ENCODE assay signal across 1 cellular context in the genomic region with DNA sequence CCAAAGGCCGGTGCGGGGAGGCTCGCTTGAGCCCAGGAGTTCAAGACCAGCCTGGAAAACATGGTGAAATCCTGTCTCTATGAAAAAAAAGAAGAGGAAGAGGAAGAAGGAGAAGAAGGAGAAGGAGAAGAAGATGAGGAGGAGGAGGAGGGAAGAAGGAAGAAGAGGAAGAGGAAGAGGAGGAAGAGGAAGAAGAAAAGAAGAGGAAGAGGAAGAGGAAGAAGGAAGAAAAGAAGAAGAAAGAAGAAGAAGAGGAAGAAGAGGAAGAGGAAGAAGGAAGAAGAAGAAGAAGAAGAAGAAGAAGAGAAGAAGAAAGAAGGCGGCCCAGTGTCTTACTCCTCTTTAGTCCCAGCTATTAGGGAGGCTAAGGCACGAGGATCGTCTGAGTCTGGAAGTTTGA.
TF ChIP-seq lines count a peak whose summit lies in the region.

No MANE protein-coding gene starts in this region.

TF ChIP-seq in GM23338, 12 proteins besides CTCF, POLR2A, EP300 and RAD21:
- TF ChIP-seq POLR2AphosphoS5 (IDR thresholded peaks at IDR 0.05; ENCODE audit: low read depth) (no peak), EZH2phosphoT487 (IDR thresholded peaks at IDR 0.05; ENCODE audit: unreplicated experiment) (no peak), CREB1 (CRISPR knock-in tag; IDR thresholded peaks at IDR 0.05; ENCODE audit: low read depth) (no peak), JUNB (IDR thresholded peaks at IDR 0.05; ENCODE audit: unreplicated experiment) (no peak), STAT1 (IDR thresholded peaks at IDR 0.05; ENCODE audit: unreplicated experiment) (no peak), EZH2 (IDR thresholded peaks at IDR 0.05; ENCODE audit: low read depth, unreplicated experiment) (no peak), ZNF114 (CRISPR knock-in tag; IDR thresholded peaks at IDR 0.05) (no peak), NANOG (IDR thresholded peaks at IDR 0.05; ENCODE audit: borderline replicate concordance) (no peak), ZNF331 (CRISPR knock-in tag; IDR thresholded peaks at IDR 0.05; ENCODE audit: low read depth) (no peak)
- TF ChIP-seq, protein P1, sequence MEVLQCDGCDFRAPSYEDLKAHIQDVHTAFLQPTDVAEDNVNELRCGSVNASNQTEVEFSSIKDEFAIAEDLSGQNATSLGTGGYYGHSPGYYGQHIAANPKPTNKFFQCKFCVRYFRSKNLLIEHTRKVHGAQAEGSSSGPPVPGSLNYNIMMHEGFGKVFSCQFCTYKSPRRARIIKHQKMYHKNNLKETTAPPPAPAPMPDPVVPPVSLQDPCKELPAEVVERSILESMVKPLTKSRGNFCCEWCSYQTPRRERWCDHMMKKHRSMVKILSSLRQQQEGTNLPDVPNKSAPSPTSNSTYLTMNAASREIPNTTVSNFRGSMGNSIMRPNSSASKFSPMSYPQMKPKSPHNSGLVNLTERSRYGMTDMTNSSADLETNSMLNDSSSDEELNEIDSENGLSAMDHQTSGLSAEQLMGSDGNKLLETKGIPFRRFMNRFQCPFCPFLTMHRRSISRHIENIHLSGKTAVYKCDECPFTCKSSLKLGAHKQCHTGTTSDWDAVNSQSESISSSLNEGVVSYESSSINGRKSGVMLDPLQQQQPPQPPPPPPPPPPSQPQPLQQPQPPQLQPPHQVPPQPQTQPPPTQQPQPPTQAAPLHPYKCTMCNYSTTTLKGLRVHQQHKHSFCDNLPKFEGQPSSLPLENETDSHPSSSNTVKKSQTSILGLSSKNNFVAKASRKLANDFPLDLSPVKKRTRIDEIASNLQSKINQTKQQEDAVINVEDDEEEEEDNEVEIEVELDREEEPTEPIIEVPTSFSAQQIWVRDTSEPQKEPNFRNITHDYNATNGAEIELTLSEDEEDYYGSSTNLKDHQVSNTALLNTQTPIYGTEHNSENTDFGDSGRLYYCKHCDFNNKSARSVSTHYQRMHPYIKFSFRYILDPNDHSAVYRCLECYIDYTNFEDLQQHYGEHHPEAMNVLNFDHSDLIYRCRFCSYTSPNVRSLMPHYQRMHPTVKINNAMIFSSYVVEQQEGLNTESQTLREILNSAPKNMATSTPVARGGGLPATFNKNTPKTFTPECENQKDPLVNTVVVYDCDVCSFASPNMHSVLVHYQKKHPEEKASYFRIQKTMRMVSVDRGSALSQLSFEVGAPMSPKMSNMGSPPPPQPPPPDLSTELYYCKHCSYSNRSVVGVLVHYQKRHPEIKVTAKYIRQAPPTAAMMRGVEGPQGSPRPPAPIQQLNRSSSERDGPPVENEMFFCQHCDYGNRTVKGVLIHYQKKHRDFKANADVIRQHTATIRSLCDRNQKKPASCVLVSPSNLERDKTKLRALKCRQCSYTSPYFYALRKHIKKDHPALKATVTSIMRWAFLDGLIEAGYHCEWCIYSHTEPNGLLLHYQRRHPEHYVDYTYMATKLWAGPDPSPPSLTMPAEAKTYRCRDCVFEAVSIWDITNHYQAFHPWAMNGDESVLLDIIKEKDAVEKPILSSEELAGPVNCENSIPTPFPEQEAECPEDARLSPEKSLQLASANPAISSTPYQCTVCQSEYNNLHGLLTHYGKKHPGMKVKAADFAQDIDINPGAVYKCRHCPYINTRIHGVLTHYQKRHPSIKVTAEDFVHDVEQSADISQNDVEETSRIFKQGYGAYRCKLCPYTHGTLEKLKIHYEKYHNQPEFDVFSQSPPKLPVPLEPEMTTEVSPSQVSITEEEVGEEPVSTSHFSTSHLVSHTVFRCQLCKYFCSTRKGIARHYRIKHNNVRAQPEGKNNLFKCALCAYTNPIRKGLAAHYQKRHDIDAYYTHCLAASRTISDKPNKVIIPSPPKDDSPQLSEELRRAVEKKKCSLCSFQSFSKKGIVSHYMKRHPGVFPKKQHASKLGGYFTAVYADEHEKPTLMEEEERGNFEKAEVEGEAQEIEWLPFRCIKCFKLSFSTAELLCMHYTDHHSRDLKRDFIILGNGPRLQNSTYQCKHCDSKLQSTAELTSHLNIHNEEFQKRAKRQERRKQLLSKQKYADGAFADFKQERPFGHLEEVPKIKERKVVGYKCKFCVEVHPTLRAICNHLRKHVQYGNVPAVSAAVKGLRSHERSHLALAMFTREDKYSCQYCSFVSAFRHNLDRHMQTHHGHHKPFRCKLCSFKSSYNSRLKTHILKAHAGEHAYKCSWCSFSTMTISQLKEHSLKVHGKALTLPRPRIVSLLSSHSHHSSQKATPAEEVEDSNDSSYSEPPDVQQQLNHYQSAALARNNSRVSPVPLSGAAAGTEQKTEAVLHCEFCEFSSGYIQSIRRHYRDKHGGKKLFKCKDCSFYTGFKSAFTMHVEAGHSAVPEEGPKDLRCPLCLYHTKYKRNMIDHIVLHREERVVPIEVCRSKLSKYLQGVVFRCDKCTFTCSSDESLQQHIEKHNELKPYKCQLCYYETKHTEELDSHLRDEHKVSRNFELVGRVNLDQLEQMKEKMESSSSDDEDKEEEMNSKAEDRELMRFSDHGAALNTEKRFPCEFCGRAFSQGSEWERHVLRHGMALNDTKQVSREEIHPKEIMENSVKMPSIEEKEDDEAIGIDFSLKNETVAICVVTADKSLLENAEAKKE (CRISPR knock-in tag; IDR thresholded peaks at IDR 0.05) = no peak
- TF ChIP-seq, protein P2, sequence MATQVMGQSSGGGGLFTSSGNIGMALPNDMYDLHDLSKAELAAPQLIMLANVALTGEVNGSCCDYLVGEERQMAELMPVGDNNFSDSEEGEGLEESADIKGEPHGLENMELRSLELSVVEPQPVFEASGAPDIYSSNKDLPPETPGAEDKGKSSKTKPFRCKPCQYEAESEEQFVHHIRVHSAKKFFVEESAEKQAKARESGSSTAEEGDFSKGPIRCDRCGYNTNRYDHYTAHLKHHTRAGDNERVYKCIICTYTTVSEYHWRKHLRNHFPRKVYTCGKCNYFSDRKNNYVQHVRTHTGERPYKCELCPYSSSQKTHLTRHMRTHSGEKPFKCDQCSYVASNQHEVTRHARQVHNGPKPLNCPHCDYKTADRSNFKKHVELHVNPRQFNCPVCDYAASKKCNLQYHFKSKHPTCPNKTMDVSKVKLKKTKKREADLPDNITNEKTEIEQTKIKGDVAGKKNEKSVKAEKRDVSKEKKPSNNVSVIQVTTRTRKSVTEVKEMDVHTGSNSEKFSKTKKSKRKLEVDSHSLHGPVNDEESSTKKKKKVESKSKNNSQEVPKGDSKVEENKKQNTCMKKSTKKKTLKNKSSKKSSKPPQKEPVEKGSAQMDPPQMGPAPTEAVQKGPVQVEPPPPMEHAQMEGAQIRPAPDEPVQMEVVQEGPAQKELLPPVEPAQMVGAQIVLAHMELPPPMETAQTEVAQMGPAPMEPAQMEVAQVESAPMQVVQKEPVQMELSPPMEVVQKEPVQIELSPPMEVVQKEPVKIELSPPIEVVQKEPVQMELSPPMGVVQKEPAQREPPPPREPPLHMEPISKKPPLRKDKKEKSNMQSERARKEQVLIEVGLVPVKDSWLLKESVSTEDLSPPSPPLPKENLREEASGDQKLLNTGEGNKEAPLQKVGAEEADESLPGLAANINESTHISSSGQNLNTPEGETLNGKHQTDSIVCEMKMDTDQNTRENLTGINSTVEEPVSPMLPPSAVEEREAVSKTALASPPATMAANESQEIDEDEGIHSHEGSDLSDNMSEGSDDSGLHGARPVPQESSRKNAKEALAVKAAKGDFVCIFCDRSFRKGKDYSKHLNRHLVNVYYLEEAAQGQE (IDR thresholded peaks at IDR 0.05; ENCODE audit: unreplicated experiment) = no peak
- TF ChIP-seq, protein P3, sequence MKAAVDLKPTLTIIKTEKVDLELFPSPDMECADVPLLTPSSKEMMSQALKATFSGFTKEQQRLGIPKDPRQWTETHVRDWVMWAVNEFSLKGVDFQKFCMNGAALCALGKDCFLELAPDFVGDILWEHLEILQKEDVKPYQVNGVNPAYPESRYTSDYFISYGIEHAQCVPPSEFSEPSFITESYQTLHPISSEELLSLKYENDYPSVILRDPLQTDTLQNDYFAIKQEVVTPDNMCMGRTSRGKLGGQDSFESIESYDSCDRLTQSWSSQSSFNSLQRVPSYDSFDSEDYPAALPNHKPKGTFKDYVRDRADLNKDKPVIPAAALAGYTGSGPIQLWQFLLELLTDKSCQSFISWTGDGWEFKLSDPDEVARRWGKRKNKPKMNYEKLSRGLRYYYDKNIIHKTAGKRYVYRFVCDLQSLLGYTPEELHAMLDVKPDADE (IDR thresholded peaks at IDR 0.05) = no peak
